ENCODE assay signal across 8 cellular contexts in the genomic region with DNA sequence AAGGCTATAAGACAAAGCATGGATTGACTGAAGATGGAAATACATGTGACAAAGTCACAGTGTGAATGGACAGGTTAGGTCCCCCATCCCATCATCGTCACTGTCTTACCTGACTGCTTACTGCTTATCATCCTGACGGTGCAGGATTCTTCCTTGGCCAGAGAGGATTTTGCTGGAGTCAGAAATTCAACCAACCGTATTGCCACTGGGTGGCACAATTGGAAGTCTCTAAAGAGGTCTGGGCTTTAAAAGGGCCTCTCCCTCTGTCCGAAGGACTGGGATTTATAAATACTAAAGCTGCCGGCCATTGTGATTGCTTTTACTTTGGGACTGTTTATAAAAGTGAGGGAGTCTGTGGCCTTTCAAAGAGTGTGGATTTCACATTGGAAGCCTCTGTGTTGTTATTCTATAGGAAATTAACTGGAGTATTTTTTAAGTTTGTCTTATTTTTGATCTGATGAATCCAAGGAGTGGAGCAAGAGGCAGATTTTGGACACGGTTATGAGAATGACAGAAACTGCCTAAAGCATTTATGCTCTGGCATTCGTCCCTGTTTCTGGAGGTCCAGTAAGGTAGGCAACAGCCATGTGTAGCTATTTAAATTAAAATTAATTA.
A peak's percentile ranks its signal among the peaks of the same experiment; 100 is the strongest.
DNase-seq lines count a peak whose midpoint lies in the region; ATAC-seq and TF ChIP-seq lines count a peak whose summit lies in the region.

No MANE protein-coding gene starts in this region.

- peaks cover 14% of the 10 kb centered on the region for H3K4me1 Mint-ChIP-seq in chondrocyte (ENCODE audit: low read depth)
- no peaks in the 10 kb centered on the region for H3K4me1 Mint-ChIP-seq in T-helper 2 cell treated with Interferon-gamma antibody and Interleukin-4, amounts not matched to agents 5 μg/mL and 100 μg/mL, for 36 hours (ENCODE audit: low read depth)

- no peak overlapping the region for H3K27ac ChIP-seq in liver (ENCODE audit: low read depth in 1 of 2, low read length in 2 of 2)

- H3K36me3 Mint-ChIP-seq in chondrocyte (ENCODE audit: low read depth), result no peaks in the 10 kb centered on the region
- no peaks in the 10 kb centered on the region for H3K36me3 Mint-ChIP-seq in T-helper 2 cell treated with Interferon-gamma antibody and Interleukin-4, amounts not matched to agents 5 μg/mL and 100 μg/mL, for 36 hours (ENCODE audit: low read depth)

- 36% methylated on average over 7 of the region's 7 CpGs for WGBS in liver

- no peak overlapping the region for H3K9ac ChIP-seq in liver (ENCODE audit: low read depth in 1 of 2, low read length in 2 of 2)

- H3K27me3 Mint-ChIP-seq in chondrocyte (ENCODE audit: low read depth), result no peaks in the 10 kb centered on the region
- peaks cover 24% of the 10 kb centered on the region for H3K27me3 Mint-ChIP-seq in T-helper 2 cell treated with Interferon-gamma antibody and Interleukin-4, amounts not matched to agents 5 μg/mL and 100 μg/mL, for 36 hours (ENCODE audit: low read depth)

- H3K9me3 Mint-ChIP-seq in chondrocyte (ENCODE audit: low read depth), result no peaks in the 10 kb centered on the region
- no peaks in the 10 kb centered on the region for H3K9me3 Mint-ChIP-seq in T-helper 2 cell treated with Interferon-gamma antibody and Interleukin-4, amounts not matched to agents 5 μg/mL and 100 μg/mL, for 36 hours

- peak overlapping the region; percentile 38 for H3K27ac Mint-ChIP-seq in chondrocyte (ENCODE audit: unreplicated experiment)
- H3K27ac Mint-ChIP-seq in T-helper 2 cell treated with Interferon-gamma antibody and Interleukin-4, amounts not matched to agents 5 μg/mL and 100 μg/mL, for 36 hours, result no peak overlapping the region

- no peaks in the 10 kb centered on the region for H3K27me3 ChIP-seq in liver (ENCODE audit: control insufficient read depth in 4 of 4, insufficient read depth in 4 of 4, low read length in 3 of 4)

- peak; percentile 82 for TF ChIP-seq RAD21 in liver (IDR thresholded peaks at IDR 0.05)

- H3K4me3 Mint-ChIP-seq in chondrocyte (ENCODE audit: unreplicated experiment), result no peak overlapping the region
- no peak overlapping the region for H3K4me3 Mint-ChIP-seq in T-helper 2 cell treated with Interferon-gamma antibody and Interleukin-4, amounts not matched to agents 5 μg/mL and 100 μg/mL, for 36 hours

- DNase-seq in SIG-M5 treated with dmso at 0.1 percent for 504 hours (lab: John Stamatoyannopoulos, UW; ENCODE audit: unreplicated experiment) (peak; percentile 10), SIG-M5 (lab: John Stamatoyannopoulos, UW) (no peak), NCI-H748 treated with DMSO at 0.1 percent for 48 hours (lab: John Stamatoyannopoulos, UW) (peak; percentile 88), chondrocyte (ENCODE audit: low spot score) (no peak), NOMO-1 treated with DMSO at 0.1 percent for 48 hours (lab: John Stamatoyannopoulos, UW; ENCODE audit: unreplicated experiment) (no peak)
- DNase-seq in T-helper 2 cell treated with Interferon-gamma antibody and Interleukin-4, amounts not matched to agents 5 μg/mL and 100 μg/mL, for 36 hours (ENCODE audit: low spot score), result no peak

- no peak for ATAC-seq in HG03469 (IDR thresholded peaks at IDR 0.05; ENCODE audit: unreplicated experiment)

- TF ChIP-seq CTCF in chondrocyte (IDR thresholded peaks at IDR 0.05) (peak; percentile 87), liver (IDR thresholded peaks at IDR 0.05; ENCODE audit: low read depth, low read length, missing input control) (peak; percentile 48)

- H3K9me3 ChIP-seq in liver (ENCODE audit: control insufficient read depth in 4 of 4, low read length in 3 of 4), result no peaks in the 10 kb centered on the region

- H3K4me1 ChIP-seq in liver (ENCODE audit: control insufficient read depth in 4 of 4, insufficient read depth in 4 of 4, low read length in 3 of 4), result peaks cover 0 to 19% (median 6%) of the 10 kb centered on the region in 4 donors

- no peaks in the 10 kb centered on the region for H3K36me3 ChIP-seq in liver (ENCODE audit: control insufficient read depth in 4 of 4, insufficient read depth in 3 of 4, low read depth in 1 of 4, low read length in 3 of 4)

- H3K4me3 ChIP-seq in liver (ENCODE audit: low read depth in 1 of 3, low read length in 3 of 3), result no peak overlapping the region

TF ChIP-seq in liver, 16 proteins besides CTCF, POLR2A, EP300 and RAD21:
- peak; percentile 55 for TF ChIP-seq YY1 (IDR thresholded peaks at IDR 0.05)
- TF ChIP-seq, protein P1, sequence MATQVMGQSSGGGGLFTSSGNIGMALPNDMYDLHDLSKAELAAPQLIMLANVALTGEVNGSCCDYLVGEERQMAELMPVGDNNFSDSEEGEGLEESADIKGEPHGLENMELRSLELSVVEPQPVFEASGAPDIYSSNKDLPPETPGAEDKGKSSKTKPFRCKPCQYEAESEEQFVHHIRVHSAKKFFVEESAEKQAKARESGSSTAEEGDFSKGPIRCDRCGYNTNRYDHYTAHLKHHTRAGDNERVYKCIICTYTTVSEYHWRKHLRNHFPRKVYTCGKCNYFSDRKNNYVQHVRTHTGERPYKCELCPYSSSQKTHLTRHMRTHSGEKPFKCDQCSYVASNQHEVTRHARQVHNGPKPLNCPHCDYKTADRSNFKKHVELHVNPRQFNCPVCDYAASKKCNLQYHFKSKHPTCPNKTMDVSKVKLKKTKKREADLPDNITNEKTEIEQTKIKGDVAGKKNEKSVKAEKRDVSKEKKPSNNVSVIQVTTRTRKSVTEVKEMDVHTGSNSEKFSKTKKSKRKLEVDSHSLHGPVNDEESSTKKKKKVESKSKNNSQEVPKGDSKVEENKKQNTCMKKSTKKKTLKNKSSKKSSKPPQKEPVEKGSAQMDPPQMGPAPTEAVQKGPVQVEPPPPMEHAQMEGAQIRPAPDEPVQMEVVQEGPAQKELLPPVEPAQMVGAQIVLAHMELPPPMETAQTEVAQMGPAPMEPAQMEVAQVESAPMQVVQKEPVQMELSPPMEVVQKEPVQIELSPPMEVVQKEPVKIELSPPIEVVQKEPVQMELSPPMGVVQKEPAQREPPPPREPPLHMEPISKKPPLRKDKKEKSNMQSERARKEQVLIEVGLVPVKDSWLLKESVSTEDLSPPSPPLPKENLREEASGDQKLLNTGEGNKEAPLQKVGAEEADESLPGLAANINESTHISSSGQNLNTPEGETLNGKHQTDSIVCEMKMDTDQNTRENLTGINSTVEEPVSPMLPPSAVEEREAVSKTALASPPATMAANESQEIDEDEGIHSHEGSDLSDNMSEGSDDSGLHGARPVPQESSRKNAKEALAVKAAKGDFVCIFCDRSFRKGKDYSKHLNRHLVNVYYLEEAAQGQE (IDR thresholded peaks at IDR 0.05), result no peak
- peak in 1 of 2 donors; percentile 7 for TF ChIP-seq HNF4A (conservative IDR thresholded peaks at IDR 0.05)

Comparison
In these comparisons a context has a peak if more than half of its experiments do, and no peak if none do; other contexts are left out.
1. DNase-seq: peak in SIG-M5 treated with dmso at 0.1 percent for 504 hours (single experiment) and NCI-H748 treated with DMSO at 0.1 percent for 48 hours (single experiment); none in SIG-M5 (single experiment), chondrocyte (single experiment), T-helper 2 cell treated with Interferon-gamma antibody and Interleukin-4, amounts not matched to agents 5 μg/mL and 100 μg/mL, for 36 hours (single experiment) and NOMO-1 treated with DMSO at 0.1 percent for 48 hours (single experiment).